21 cellular contexts compared by ENCODE assay signal in genomic region chr6:143583542-143584330, GRCh38.
DNase-seq lines count a peak whose midpoint lies in the region; ATAC-seq and TF ChIP-seq lines count a peak whose summit lies in the region.
"Had no signal": no experiment of that assay in that cellular context is flagged by ENCODE, and none has a peak within 500 bp of the region (broad histone marks: within the 10 kb centered on the region; RNA-seq: fewer than 3 reads in every experiment).

No MANE protein-coding gene starts in this region.

- no peak for TF ChIP-seq RAD21 in IMR-90 (IDR thresholded peaks at IDR 0.05; ENCODE audit: low read length)

- peak overlapping the region; percentile 88 for H2BK20ac ChIP-seq in IMR-90 (ENCODE audit: low read depth, low read length)

- H3K14ac ChIP-seq in IMR-90 (replicated peaks; ENCODE audit: low read depth, low read length): peak overlapping the region; percentile 59

- in situ Hi-C loops in IMR-90 (cut with MboI; ENCODE audit: low sequenced_read_pairs): no loop called here

- H3K4me3 Mint-ChIP-seq in nephron: no peak overlapping the region
- no peak overlapping the region for H3K4me3 Mint-ChIP-seq in endothelial cell (ENCODE audit: unreplicated experiment)
- H3K4me3 Mint-ChIP-seq: B cell, immature natural killer cell had no signal

- H3K4me3 ChIP-seq in IMR-90 (ENCODE audit: insufficient read depth, low read depth, low read length): no peak overlapping the region
- H3K4me3 ChIP-seq: dorsolateral prefrontal cortex, heart left ventricle had no signal

- H3K9me3 Mint-ChIP-seq in nephron (peaks cover 5% of the 10 kb centered on the region), endothelial cell (ENCODE audit: unreplicated experiment) (peaks cover 4% of the 10 kb centered on the region)
- H3K9me3 Mint-ChIP-seq: immature natural killer cell had no signal

- dilution Hi-C loops in IMR-90 (cut with HindIII; ENCODE audit: low sequenced_read_pairs, unreplicated experiment): no loop called here

- no CpG with 5 or more reads among the region's 5 CpGs for WGBS in IMR-90 (ENCODE audit: extremely low coverage in 2 of 2, insufficient read length in 1 of 2), 2 experiments

- no peak overlapping the region; the same call in 1 of the 2 replicates for H3K4me2 ChIP-seq in IMR-90 (ENCODE audit: low read depth, low read length)

- peak; percentile 87 for ATAC-seq in IMR-90 (ENCODE audit: low read depth)

- H3K4me1 ChIP-seq in IMR-90 (ENCODE audit: control insufficient read depth, insufficient read depth, low read length): peaks cover 2% of the 10 kb centered on the region

- H3K56ac ChIP-seq in IMR-90 (ENCODE audit: extremely low read depth, insufficient read depth, low read length): no peak overlapping the region

- H3K18ac ChIP-seq in IMR-90 (ENCODE audit: low read depth, low read length): peak overlapping the region; percentile 75; the same call in 1 of the 2 replicates

- H3K27me3 ChIP-seq in IMR-90 (ENCODE audit: control insufficient read depth, insufficient read depth, low read length): no peaks in the 10 kb centered on the region
- H3K27me3 ChIP-seq: dorsolateral prefrontal cortex, heart left ventricle, neutrophil had no signal

- peak overlapping the region; percentile 76; the same call in 1 of the 2 replicates for H4K5ac ChIP-seq in IMR-90 (ENCODE audit: low read depth, low read length)

- H3K36me3 Mint-ChIP-seq in nephron (ENCODE audit: low read depth) (no peaks in the 10 kb centered on the region), endothelial cell (ENCODE audit: low read depth, unreplicated experiment) (peaks cover 7% of the 10 kb centered on the region)

- DNase-seq in EH (ENCODE audit: low read depth) (peak; percentile 75), IMR-90 (peak; percentile 91), fibroblast of gingiva (ENCODE audit: low read depth) (peak; percentile 66), middle frontal gyrus (ENCODE audit: extremely low spot score, low spot score) (no peak), NCI-H510A (lab: John Stamatoyannopoulos, UW) (no peak), endothelial cell (ENCODE audit: low spot score) (no peak)
- DNase-seq: activated CD4-positive, alpha-beta T cell treated with anti-CD3 and anti-CD28 coated beads for 1 hour; caudate nucleus; COR-L47; dorsolateral prefrontal cortex; GOT3; heart left ventricle; immature natural killer cell; KBM-7; NCI-H187 treated with DMSO at 0.1 percent for 48 hours; NCI-H446 treated with DMSO at 0.1 percent for 48 hours; NK-92 treated with Interleukin-12 subunit alpha and Interleukin-12 subunit beta, amount 100 ng/mL, for 24 hours; retina had no signal

- H3K27ac Mint-ChIP-seq in nephron (peak overlapping the region in 2 of 3 experiments; percentile 66 to 70), endothelial cell (ENCODE audit: unreplicated experiment) (no peak overlapping the region)
- H3K27ac Mint-ChIP-seq: B cell, immature natural killer cell had no signal

- POLR2A ChIA-PET in IMR-90 (lab: Charles Lee; ENCODE audit: unreplicated experiment): no interaction called here

- no peak overlapping the region for H2AFZ ChIP-seq in IMR-90 (replicated peaks; ENCODE audit: low read length, poor library complexity)

- peak overlapping the region; percentile 79 for H4K91ac ChIP-seq in IMR-90 (ENCODE audit: insufficient read depth, low read depth, low read length)

- no peak for TF ChIP-seq POLR2A in IMR-90 (IDR thresholded peaks at IDR 0.05; ENCODE audit: low read depth, low read length)

- peaks cover 16% of the 10 kb centered on the region for H3K4me1 Mint-ChIP-seq in nephron
- no peaks in the 10 kb centered on the region for H3K4me1 Mint-ChIP-seq in endothelial cell (ENCODE audit: unreplicated experiment)
- H3K4me1 Mint-ChIP-seq: B cell had no signal

- no peak overlapping the region for H2AK9ac ChIP-seq in IMR-90 (replicated peaks; ENCODE audit: low read depth, low read length, poor library complexity)

- no peaks in the 10 kb centered on the region for H4K20me1 ChIP-seq in IMR-90 (ENCODE audit: insufficient read depth, low read length)

- H3K23ac ChIP-seq in IMR-90 (ENCODE audit: low read depth, low read length): peak overlapping the region; percentile 71; the same call in 1 of the 2 replicates

- H3K9me3 ChIP-seq in IMR-90 (ENCODE audit: control insufficient read depth, insufficient read depth, low read length): peaks cover 3% of the 10 kb centered on the region
- H3K9me3 ChIP-seq: heart left ventricle, neutrophil had no signal

- H3K27me3 Mint-ChIP-seq in nephron (ENCODE audit: low read depth): no peaks in the 10 kb centered on the region
- peaks cover 2% of the 10 kb centered on the region for H3K27me3 Mint-ChIP-seq in endothelial cell (ENCODE audit: unreplicated experiment)
- H3K27me3 Mint-ChIP-seq: B cell had no signal

- H2BK15ac ChIP-seq in IMR-90 (ENCODE audit: low read depth, low read length): peak overlapping the region; percentile 92; the same call in 2 of the 3 replicates

- H3K9ac ChIP-seq in IMR-90 (ENCODE audit: low read depth, low read length): no peak overlapping the region

- H3K4ac ChIP-seq in IMR-90 (ENCODE audit: low read depth, low read length): peak overlapping the region; percentile 82

- peak overlapping the region; percentile 88 for H2BK120ac ChIP-seq in IMR-90 (ENCODE audit: low read depth, low read length)

- H2BK5ac ChIP-seq in IMR-90 (ENCODE audit: low read depth, low read length, poor library complexity, severe bottlenecking): peak overlapping the region; percentile 70

- BruUV-seq in IMR-90 (replicated peaks; lab: Mats Ljungman, UMichigan): no TSS peak

- no peaks in the 10 kb centered on the region for H3K36me3 ChIP-seq in IMR-90 (ENCODE audit: control insufficient read depth, insufficient read depth, low read length)
- H3K36me3 ChIP-seq: heart left ventricle, neutrophil had no signal

- TF ChIP-seq CTCF in IMR-90 (conservative IDR thresholded peaks at IDR 0.05; ENCODE audit: low read depth, low read length) (no peak), nephron (IDR thresholded peaks at IDR 0.05; ENCODE audit: unreplicated experiment in 3 of 3) (no peak), endothelial cell (IDR thresholded peaks at IDR 0.05; ENCODE audit: unreplicated experiment) (no peak)

- H3K27ac ChIP-seq in IMR-90 (ENCODE audit: insufficient read depth, low read length): peak overlapping the region; percentile 68; the same call in 1 of the 2 replicates
- H3K27ac ChIP-seq: dorsolateral prefrontal cortex, heart left ventricle, neutrophil had no signal

- H3K79me1 ChIP-seq in IMR-90 (ENCODE audit: low read depth in 1 of 2, low read length in 2 of 2): peaks cover 0 to 13% of the 10 kb centered on the region in 2 experiments; a peak in 2 of 4 replicates

- CTCF ChIA-PET in IMR-90 (lab: Yijun Ruan, JAX): no interaction called here

- H3K9me1 ChIP-seq in IMR-90 (ENCODE audit: insufficient read depth, low read length): peaks cover 3% of the 10 kb centered on the region; the same call in 1 of the 2 replicates

- H2AK5ac ChIP-seq in IMR-90 (ENCODE audit: low read depth, low read length): peak overlapping the region; percentile 96

- H4K8ac ChIP-seq in IMR-90 (ENCODE audit: low read depth in 2 of 2, low read length in 2 of 2): peak overlapping the region; percentile 36 to 82; a peak in 3 of 4 replicates

- intact Hi-C loops in IMR-90 (cut with micrococcal nuclease): loop anchor here (1.0 kb wide), 1 partner anchor 162 kb away; no protein-coding TSS in a partner anchor

TF ChIP-seq in IMR-90, 13 proteins besides CTCF, POLR2A, EP300 and RAD21:
- no peak for TF ChIP-seq CHD1 (IDR thresholded peaks at IDR 0.05; ENCODE audit: low read depth, low read length)
- no peak for TF ChIP-seq MAFK (IDR thresholded peaks at IDR 0.05; ENCODE audit: low read depth, low read length)
- TF ChIP-seq RFX5 (IDR thresholded peaks at IDR 0.05; ENCODE audit: low read depth, low read length): no peak

Comparison
In these comparisons a context has a peak if more than half of its experiments do, and no peak if none do; other contexts are left out.
1. DNase-seq: peak in EH (single experiment), IMR-90 (single experiment) and fibroblast of gingiva (single experiment); none in middle frontal gyrus (single experiment), NCI-H510A (single experiment) and endothelial cell (single experiment).